Comparison of ENCODE assay signal across 8 cellular contexts in genomic region chr11:73350908-73351636, GRCh38. TPM values are rescaled to one million over a fixed set of nuclear protein-coding genes. Genes with fewer than 3 reads are reported as not detected.
DNase-seq lines count a peak whose midpoint lies in the region; ATAC-seq lines count a peak whose summit lies in the region.

No MANE protein-coding gene starts in this region.

- H3K4me1 ChIP-seq in mesendoderm (ENCODE audit: control insufficient read depth, low read depth, low read length) = no peaks in the 10 kb centered on the region

- H3K23ac ChIP-seq in mesendoderm (ENCODE audit: low read length) = no peak overlapping the region

- H3K27me3 ChIP-seq in mesendoderm (ENCODE audit: insufficient read depth, low read length, poor library complexity) = no peaks in the 10 kb centered on the region

- H3K36me3 ChIP-seq in mesendoderm (ENCODE audit: control insufficient read depth, insufficient read depth, low read length) = no peaks in the 10 kb centered on the region

- H4K5ac ChIP-seq in mesendoderm (ENCODE audit: low read length) = no peak overlapping the region

- H3K9ac ChIP-seq in mesendoderm (ENCODE audit: low read length) = no peak overlapping the region

- WGBS in mesendoderm (ENCODE audit: extremely low coverage, insufficient coverage, low lambda C conversion rate) = no CpG with 5 or more reads among the region's 16 CpGs

- H2BK120ac ChIP-seq in mesendoderm (ENCODE audit: low read depth, low read length) = no peak overlapping the region

- H2BK15ac ChIP-seq in mesendoderm (replicated peaks; ENCODE audit: low read depth) = no peak overlapping the region

- no peaks in the 10 kb centered on the region for H3K79me1 ChIP-seq in mesendoderm (ENCODE audit: low read length)

- no peaks in the 10 kb centered on the region for H3K79me2 ChIP-seq in mesendoderm (ENCODE audit: control insufficient read depth, insufficient read depth, low read length)

- H3K18ac ChIP-seq in mesendoderm (ENCODE audit: low read length) = no peak overlapping the region

- no peak overlapping the region for H3K56ac ChIP-seq in mesendoderm (ENCODE audit: low read length)

- no peak overlapping the region for H2AK5ac ChIP-seq in mesendoderm (ENCODE audit: low read length)

- DNase-seq in Ammon's horn (ENCODE audit: low spot score) (peak; percentile 76), HCEC 1CT (peak; percentile 68), NCI-H510A treated with DMSO at 0.1 percent for 48 hours (lab: John Stamatoyannopoulos, UW) (peak; percentile 94), mesendoderm (peak; percentile 56)
- peak; percentile 55 for DNase-seq in activated CD4-positive, alpha-beta T cell treated with anti-CD3 and anti-CD28 coated beads, Interleukin-2, amount 50 U/mL, for 1 hour
- peak; percentile 46 for DNase-seq in effector CD4-positive, alpha-beta T cell
- peak; percentile 62 for DNase-seq in stimulated activated CD8-positive, alpha-beta memory T cell treated with anti-CD3 and anti-CD28 coated beads, Interleukin-4, amount 100 ng/mL, for 48 hours

- no peak overlapping the region for H2BK5ac ChIP-seq in mesendoderm (ENCODE audit: low read length)

- no peak overlapping the region for H4K8ac ChIP-seq in mesendoderm (ENCODE audit: low read depth, low read length)

- no peak for ATAC-seq in HG02571 (IDR thresholded peaks at IDR 0.05; ENCODE audit: unreplicated experiment)

- H3K4me2 ChIP-seq in mesendoderm (ENCODE audit: low read length) = no peak overlapping the region

- no peak overlapping the region for H3K27ac ChIP-seq in mesendoderm (ENCODE audit: low read depth, low read length)

- no peak overlapping the region for H3K4me3 ChIP-seq in mesendoderm (ENCODE audit: low read length)

- H3K4ac ChIP-seq in mesendoderm (ENCODE audit: low read depth, low read length) = no peak overlapping the region

RNA-seq across cellular contexts. Expression of gene RELT, which starts 25.1 kb away (rescaled TPM):
- polyA plus RNA-seq in mesendoderm (2013, experiment 1 of 2) = 2.8 TPM
- 3.0 TPM for polyA plus RNA-seq in mesendoderm (2013, experiment 2 of 2)

RNA-seq across cellular contexts. Expression of gene ARHGEF17, which starts 43.0 kb away (rescaled TPM):
- polyA plus RNA-seq in mesendoderm (2013, experiment 1 of 2) = 5.9 TPM
- polyA plus RNA-seq in mesendoderm (2013, experiment 2 of 2) = 5.8 TPM
